In genomic region chr11:61173456-61173855, GRCh38 we compare ENCODE assay signal across 1 cellular context.
TF ChIP-seq lines count a peak whose summit lies in the region.

No MANE protein-coding gene starts in this region.

TF ChIP-seq in SK-N-SH treated with all-trans-retinoic acid at 6 μM for 48 hours, 23 proteins besides CTCF, POLR2A, EP300 and RAD21 (continued from another document):
- TF ChIP-seq TSHZ2 (CRISPR knock-in tag; IDR thresholded peaks at IDR 0.05) = no peak
- TF ChIP-seq ZFP30 (CRISPR knock-in tag; IDR thresholded peaks at IDR 0.05) = no peak
- no peak for TF ChIP-seq TOX (CRISPR knock-in tag; IDR thresholded peaks at IDR 0.05; ENCODE audit: borderline replicate concordance)
- no peak for TF ChIP-seq ZC3H10 (CRISPR knock-in tag; IDR thresholded peaks at IDR 0.05)
- TF ChIP-seq OSR1 (CRISPR knock-in tag; IDR thresholded peaks at IDR 0.05) = no peak
- TF ChIP-seq ARNTL (CRISPR knock-in tag; IDR thresholded peaks at IDR 0.05; ENCODE audit: borderline replicate concordance, low read depth) = no peak
- TF ChIP-seq ZNF70 (CRISPR knock-in tag; IDR thresholded peaks at IDR 0.05) = no peak
- no peak for TF ChIP-seq POU6F1 (CRISPR knock-in tag; IDR thresholded peaks at IDR 0.05; ENCODE audit: borderline replicate concordance, low read depth)
- no peak for TF ChIP-seq ZFP3 (CRISPR knock-in tag; IDR thresholded peaks at IDR 0.05)
